In the genomic region with DNA sequence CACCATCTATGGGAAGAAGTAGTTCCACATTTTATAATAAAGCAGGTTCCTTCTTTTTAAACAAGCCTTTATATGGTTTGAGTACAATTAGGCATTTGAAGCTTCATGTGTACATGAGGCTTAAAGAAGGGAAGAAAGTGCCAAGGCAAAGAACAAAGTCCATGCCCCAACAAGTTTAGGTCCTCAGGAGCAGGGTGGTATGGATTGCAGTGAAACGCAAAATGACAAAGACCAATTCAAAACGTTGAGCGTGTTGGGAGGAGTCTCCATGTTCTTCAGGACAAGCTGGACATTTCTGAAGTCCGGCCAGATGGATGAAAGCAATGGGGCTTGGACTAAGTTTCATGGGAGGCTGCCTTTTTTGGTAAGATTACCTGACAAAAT, we compare ENCODE assay signal across 20 cellular contexts.
A peak's percentile ranks its signal among the peaks of the same experiment; 100 is the strongest.
DNase-seq lines count a peak whose midpoint lies in the region; ATAC-seq and TF ChIP-seq lines count a peak whose summit lies in the region.
"Had no signal": no experiment of that assay in that cellular context is flagged by ENCODE, and none has a peak within 500 bp of the region (broad histone marks: within the 10 kb centered on the region; RNA-seq: fewer than 3 reads in every experiment).

No MANE protein-coding gene starts in this region.

- no peaks in the 10 kb centered on the region for H3K9me2 ChIP-seq in Loucy (replicated peaks; ENCODE audit: low read depth, low read length)

- H3K4me3 Mint-ChIP-seq in nephron, result no peak overlapping the region
- H3K4me3 Mint-ChIP-seq: activated CD8-positive, alpha-beta T cell treated with anti-CD3 and anti-CD28 coated beads for 36 hours; activated T-cell treated with anti-CD3 and anti-CD28 coated beads, Interleukin-2, amount 50 U/mL, for 72 hours; brain; IgD-negative memory B cell; T-helper 17 cell; WTC11 had no signal

- H3K36me3 Mint-ChIP-seq in nephron (ENCODE audit: low read depth), result no peaks in the 10 kb centered on the region
- H3K36me3 Mint-ChIP-seq: activated naive CD4-positive, alpha-beta T cell treated with anti-CD3 and anti-CD28 coated beads, Interleukin-2, amount 50 U/mL, for 72 hours; WTC11 had no signal

- peak; percentile 70 for ATAC-seq in esophagus mucosa
- ATAC-seq in GM21717 (IDR thresholded peaks at IDR 0.05; ENCODE audit: unreplicated experiment), result no peak
- ATAC-seq in HG03432 (IDR thresholded peaks at IDR 0.05; ENCODE audit: unreplicated experiment), result no peak
- ATAC-seq: activated naive CD4-positive, alpha-beta T cell treated with anti-CD3 and anti-CD28 coated beads, Interleukin-2, amount 50 U/mL, for 72 hours; activated T-cell treated with anti-CD3 and anti-CD28 coated beads, Interleukin-2, amount 50 U/mL, for 72 hours; Right ventricle myocardium inferior; stimulated activated naive CD8-positive, alpha-beta T cell treated with anti-CD3 and anti-CD28 coated beads, Interleukin-15, Interleukin-2, amounts not matched to agents 100 U/mL and 50 U/mL, for 24 hours; T-helper 17 cell had no signal

- H3K27ac Mint-ChIP-seq in nephron, result peak overlapping the region; percentile 45 to 94 (median 70)
- H3K27ac Mint-ChIP-seq: activated CD8-positive, alpha-beta T cell treated with anti-CD3 and anti-CD28 coated beads for 36 hours; activated naive CD4-positive, alpha-beta T cell treated with anti-CD3 and anti-CD28 coated beads, Interleukin-2, amount 50 U/mL, for 72 hours; activated T-cell treated with anti-CD3 and anti-CD28 coated beads, Interleukin-2, amount 50 U/mL, for 72 hours; IgD-negative memory B cell; T-helper 17 cell; WTC11 had no signal

- no peak overlapping the region for H2AFZ ChIP-seq in Loucy (ENCODE audit: low read length)

- H3K4me1 ChIP-seq in Loucy (ENCODE audit: insufficient read depth, low read length, poor library complexity, severe bottlenecking), result peaks cover 16% of the 10 kb centered on the region
- H3K4me1 ChIP-seq: uterus had no signal

- in situ Hi-C loops in ACHN (cut with HindIII; ENCODE audit: low pct_ligation_motif_present, low pct_unique_long_range_greater_than_20kb, low sequenced_read_pairs), result no loop called here

- no peaks in the 10 kb centered on the region for H3K9me3 Mint-ChIP-seq in nephron
- H3K9me3 Mint-ChIP-seq: activated CD8-positive, alpha-beta T cell treated with anti-CD3 and anti-CD28 coated beads for 36 hours; activated naive CD4-positive, alpha-beta T cell treated with anti-CD3 and anti-CD28 coated beads, Interleukin-2, amount 50 U/mL, for 72 hours; activated T-cell treated with anti-CD3 and anti-CD28 coated beads, Interleukin-2, amount 50 U/mL, for 72 hours; brain; IgD-negative memory B cell; WTC11 had no signal

- H3K27me3 Mint-ChIP-seq in nephron (ENCODE audit: low read depth), result peaks cover 3% of the 10 kb centered on the region
- H3K27me3 Mint-ChIP-seq: activated CD8-positive, alpha-beta T cell treated with anti-CD3 and anti-CD28 coated beads for 36 hours; IgD-negative memory B cell; T-helper 17 cell had no signal

- no peaks in the 10 kb centered on the region for H4K20me1 ChIP-seq in Loucy (ENCODE audit: insufficient read depth, low read length, poor library complexity, severe bottlenecking)

- peak overlapping the region; percentile 98 for H3K27ac ChIP-seq in 22Rv1

- H3K79me2 ChIP-seq in Loucy (ENCODE audit: insufficient read depth, low read length), result no peaks in the 10 kb centered on the region

- TF ChIP-seq CTCF in 22Rv1 (IDR thresholded peaks at IDR 0.05) (no peak), Loucy (conservative IDR thresholded peaks at IDR 0.05; ENCODE audit: low read length) (no peak), nephron (IDR thresholded peaks at IDR 0.05; ENCODE audit: unreplicated experiment in 3 of 3) (no peak)

- H3K9ac ChIP-seq in Loucy (ENCODE audit: low read depth, low read length, poor library complexity, severe bottlenecking), result peak overlapping the region; percentile 25

- DNase-seq in ACHN (no peak), AG08395 (ENCODE audit: low spot score) (no peak)
- DNase-seq: activated CD8-positive, alpha-beta T cell treated with anti-CD3 and anti-CD28 coated beads for 36 hours; activated T-cell treated with anti-CD3 and anti-CD28 coated beads, Interleukin-2, amount 50 U/mL, for 72 hours; HCEC 1CT; NCI-H524; stimulated activated naive CD8-positive, alpha-beta T cell treated with anti-CD3 and anti-CD28 coated beads, Interleukin-15, Interleukin-2, amounts not matched to agents 100 U/mL and 50 U/mL, for 24 hours; T-helper 17 cell; uterus had no signal

- H3K4me1 Mint-ChIP-seq in nephron, result peaks cover 18% of the 10 kb centered on the region
- H3K4me1 Mint-ChIP-seq: T-helper 17 cell had no signal

- H3K4me3 ChIP-seq in Loucy (ENCODE audit: low read length, poor library complexity, severe bottlenecking), result no peak overlapping the region
- H3K4me3 ChIP-seq: uterus had no signal

- peak overlapping the region; percentile 41 for H3K4me2 ChIP-seq in Loucy (ENCODE audit: low read depth, low read length, poor library complexity, severe bottlenecking)

- H3F3A ChIP-seq in Loucy (ENCODE audit: low read depth), result no peaks in the 10 kb centered on the region

- no peaks in the 10 kb centered on the region for H3K36me3 ChIP-seq in Loucy (ENCODE audit: insufficient read depth, low read length)
- H3K36me3 ChIP-seq: uterus had no signal

- no peaks in the 10 kb centered on the region for H3K9me3 ChIP-seq in Loucy (ENCODE audit: insufficient read depth, low read depth, low read length)
- H3K9me3 ChIP-seq: uterus had no signal

- H3K27me3 ChIP-seq in Loucy (ENCODE audit: insufficient read depth, low read length, poor library complexity, severe bottlenecking), result no peaks in the 10 kb centered on the region
- H3K27me3 ChIP-seq: uterus had no signal
